Comparison of ENCODE assay signal across 10 cellular contexts in the genomic region with DNA sequence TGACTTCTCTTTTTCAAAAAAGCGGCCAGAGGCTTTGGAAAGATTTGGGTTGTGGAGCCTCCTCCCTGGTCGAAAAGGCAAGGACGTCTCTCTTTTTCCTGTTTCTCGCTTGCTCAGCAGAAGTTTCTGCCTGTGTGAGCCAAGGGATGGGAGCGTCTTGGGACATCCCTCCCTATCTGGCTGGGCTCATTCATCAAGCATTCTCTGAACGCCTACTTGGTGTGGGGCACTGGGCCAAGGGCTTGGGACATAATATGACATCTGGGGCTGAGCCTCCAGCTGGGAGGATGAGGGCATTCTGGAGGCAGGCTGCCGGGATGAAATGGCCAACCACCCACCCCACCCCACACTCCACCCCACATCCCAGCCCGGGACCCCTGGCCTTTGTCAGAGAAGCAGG.
DNase-seq lines count a peak whose midpoint lies in the region; ATAC-seq and TF ChIP-seq lines count a peak whose summit lies in the region.
"Had no signal": no experiment of that assay in that cellular context is flagged by ENCODE, and none has a peak within 500 bp of the region (broad histone marks: within the 10 kb centered on the region; RNA-seq: fewer than 3 reads in every experiment).

No MANE protein-coding gene starts in this region.

- no peaks in the 10 kb centered on the region for H3K36me3 Mint-ChIP-seq in activated T-helper 2 cell treated with anti-CD3 and anti-CD28 coated beads, Interferon-gamma antibody, Interleukin-2, Interleukin-4, amounts not matched to agents 10 μg/mL and 5 μg/mL and 100 μg/mL, durations not matched to agents 14 hours and 24 hours and 36 hours (ENCODE audit: low read depth)
- H3K36me3 Mint-ChIP-seq in activated CD8-positive, alpha-beta T cell treated with anti-CD3 and anti-CD28 coated beads for 36 hours (ENCODE audit: low read depth): no peaks in the 10 kb centered on the region

- intact Hi-C loops in left ventricle myocardium inferior (cut with micrococcal nuclease) (no loop called here), posterior vena cava (cut with DNase I) (no loop called here)
- intact Hi-C loops in activated T-helper 2 cell treated with anti-CD3 and anti-CD28 coated beads, Interferon-gamma antibody, Interleukin-2, Interleukin-4, amounts not matched to agents 10 μg/mL and 5 μg/mL and 100 μg/mL, durations not matched to agents 14 hours and 24 hours and 36 hours (cut with micrococcal nuclease): no loop called here
- intact Hi-C loops in activated CD8-positive, alpha-beta T cell treated with anti-CD3 and anti-CD28 coated beads for 36 hours (cut with micrococcal nuclease): no loop called here

- no peaks in the 10 kb centered on the region for H3K9me3 ChIP-seq in left ventricle myocardium inferior (replicated peaks)

- no peak overlapping the region for H3K27ac Mint-ChIP-seq in activated T-helper 2 cell treated with anti-CD3 and anti-CD28 coated beads, Interferon-gamma antibody, Interleukin-2, Interleukin-4, amounts not matched to agents 10 μg/mL and 5 μg/mL and 100 μg/mL, durations not matched to agents 14 hours and 24 hours and 36 hours
- no peak overlapping the region for H3K27ac Mint-ChIP-seq in activated CD8-positive, alpha-beta T cell treated with anti-CD3 and anti-CD28 coated beads for 36 hours
- H3K27ac Mint-ChIP-seq: activated CD4-positive, alpha-beta T cell treated with anti-CD3 and anti-CD28 coated beads for 36 hours had no signal

- no peaks in the 10 kb centered on the region for H3K36me3 ChIP-seq in BJ (ENCODE audit: control insufficient read depth, insufficient read depth, low read length)
- H3K36me3 ChIP-seq in left ventricle myocardium inferior: no peaks in the 10 kb centered on the region

- DNase-seq in BJ (ENCODE audit: low read depth) (peak; percentile 17), left ventricle myocardium inferior (peak; percentile 84), posterior vena cava (ENCODE audit: low spot score) (peak; percentile 96), NCI-H1048 (lab: John Stamatoyannopoulos, UW) (no peak)
- DNase-seq in activated T-helper 2 cell treated with anti-CD3 and anti-CD28 coated beads, Interferon-gamma antibody, Interleukin-2, Interleukin-4, amounts not matched to agents 10 μg/mL and 5 μg/mL and 100 μg/mL, durations not matched to agents 14 hours and 24 hours and 36 hours (ENCODE audit: low spot score): no peak
- DNase-seq in activated CD8-positive, alpha-beta T cell treated with anti-CD3 and anti-CD28 coated beads for 36 hours: no peak
- DNase-seq: activated CD4-positive, alpha-beta T cell treated with anti-CD3 and anti-CD28 coated beads for 36 hours had no signal

- CTCF ChIA-PET in BJ (lab: Yijun Ruan, JAX): interaction anchor here (0.7 to 2.7 kb wide), 2 partner anchors 11 to 29 kb away, joined by 3 to 13 read pairs; no protein-coding TSS in a partner anchor
- CTCF ChIA-PET in activated CD8-positive, alpha-beta T cell treated with anti-CD3 and anti-CD28 coated beads for 36 hours (lab: Charles Lee): interaction anchor here (1.4 to 1.9 kb wide), 2 partner anchors 112 to 203 kb away, joined by 4 read pairs; a partner anchor contains a TSS

- no peak overlapping the region for H3K4me3 Mint-ChIP-seq in activated T-helper 2 cell treated with anti-CD3 and anti-CD28 coated beads, Interferon-gamma antibody, Interleukin-2, Interleukin-4, amounts not matched to agents 10 μg/mL and 5 μg/mL and 100 μg/mL, durations not matched to agents 14 hours and 24 hours and 36 hours (ENCODE audit: low read depth)
- H3K4me3 Mint-ChIP-seq in activated CD8-positive, alpha-beta T cell treated with anti-CD3 and anti-CD28 coated beads for 36 hours: no peak overlapping the region
- H3K4me3 Mint-ChIP-seq: activated CD4-positive, alpha-beta T cell treated with anti-CD3 and anti-CD28 coated beads for 36 hours; central memory CD8-positive, alpha-beta T cell had no signal

- WGBS in adipose tissue, 3 donors: 22 to 65% (median 27%) methylated on average over 8 of the region's 8 CpGs

- H3K9me3 Mint-ChIP-seq in activated T-helper 2 cell treated with anti-CD3 and anti-CD28 coated beads, Interferon-gamma antibody, Interleukin-2, Interleukin-4, amounts not matched to agents 10 μg/mL and 5 μg/mL and 100 μg/mL, durations not matched to agents 14 hours and 24 hours and 36 hours: no peaks in the 10 kb centered on the region
- H3K9me3 Mint-ChIP-seq in activated CD8-positive, alpha-beta T cell treated with anti-CD3 and anti-CD28 coated beads for 36 hours: no peaks in the 10 kb centered on the region
- H3K9me3 Mint-ChIP-seq: central memory CD8-positive, alpha-beta T cell had no signal

- peaks cover 26% of the 10 kb centered on the region for H3K4me1 Mint-ChIP-seq in activated T-helper 2 cell treated with anti-CD3 and anti-CD28 coated beads, Interferon-gamma antibody, Interleukin-2, Interleukin-4, amounts not matched to agents 10 μg/mL and 5 μg/mL and 100 μg/mL, durations not matched to agents 14 hours and 24 hours and 36 hours (ENCODE audit: low read depth)
- peaks cover 12% of the 10 kb centered on the region for H3K4me1 Mint-ChIP-seq in activated CD8-positive, alpha-beta T cell treated with anti-CD3 and anti-CD28 coated beads for 36 hours (ENCODE audit: low read depth)
- H3K4me1 Mint-ChIP-seq: central memory CD8-positive, alpha-beta T cell had no signal

- H3K27me3 ChIP-seq in BJ (ENCODE audit: control insufficient read depth, insufficient read depth, low read length) (no peaks in the 10 kb centered on the region), left ventricle myocardium inferior (ENCODE audit: low read depth) (no peaks in the 10 kb centered on the region)

- no peaks in the 10 kb centered on the region for H3K27me3 Mint-ChIP-seq in activated T-helper 2 cell treated with anti-CD3 and anti-CD28 coated beads, Interferon-gamma antibody, Interleukin-2, Interleukin-4, amounts not matched to agents 10 μg/mL and 5 μg/mL and 100 μg/mL, durations not matched to agents 14 hours and 24 hours and 36 hours (ENCODE audit: low read depth)
- no peaks in the 10 kb centered on the region for H3K27me3 Mint-ChIP-seq in activated CD8-positive, alpha-beta T cell treated with anti-CD3 and anti-CD28 coated beads for 36 hours
- H3K27me3 Mint-ChIP-seq: activated CD4-positive, alpha-beta T cell treated with anti-CD3 and anti-CD28 coated beads for 36 hours; central memory CD8-positive, alpha-beta T cell had no signal

- no peak for ATAC-seq in activated CD8-positive, alpha-beta T cell treated with anti-CD3 and anti-CD28 coated beads for 36 hours
- no peak for ATAC-seq in GM21381 (IDR thresholded peaks at IDR 0.05; ENCODE audit: unreplicated experiment)
- ATAC-seq: activated CD4-positive, alpha-beta T cell treated with anti-CD3 and anti-CD28 coated beads for 36 hours had no signal

- TF ChIP-seq CTCF in BJ (IDR thresholded peaks at IDR 0.05; ENCODE audit: insufficient read depth, low read depth, low read length) (no peak), left ventricle myocardium inferior (IDR thresholded peaks at IDR 0.05; ENCODE audit: borderline replicate concordance) (no peak)
- TF ChIP-seq CTCF in activated CD8-positive, alpha-beta T cell treated with anti-CD3 and anti-CD28 coated beads for 36 hours (IDR thresholded peaks at IDR 0.05): no peak

- H3K27ac ChIP-seq in adipose tissue (ENCODE audit: low read depth, low read length) (peak overlapping the region; percentile 39), left ventricle myocardium inferior (replicated peaks) (peak overlapping the region; percentile 68)

- H3K4me1 ChIP-seq in left ventricle myocardium inferior: peaks cover 21% of the 10 kb centered on the region

- H3K4me3 ChIP-seq in BJ (ENCODE audit: low read depth, low read length) (no peak overlapping the region), left ventricle myocardium inferior (no peak overlapping the region)

- POLR2A ChIA-PET in BJ (lab: Charles Lee): no interaction called here
- POLR2A ChIA-PET in activated CD8-positive, alpha-beta T cell treated with anti-CD3 and anti-CD28 coated beads for 36 hours (lab: Charles Lee): no interaction called here

Comparison
In these comparisons a context has a peak if more than half of its experiments do, and no peak if none do; other contexts are left out.
1. DNase-seq: peak in BJ (single experiment), left ventricle myocardium inferior (single experiment) and posterior vena cava (single experiment); none in NCI-H1048 (single experiment), activated T-helper 2 cell treated with anti-CD3 and anti-CD28 coated beads, Interferon-gamma antibody, Interleukin-2, Interleukin-4, amounts not matched to agents 10 μg/mL and 5 μg/mL and 100 μg/mL, durations not matched to agents 14 hours and 24 hours and 36 hours (single experiment) and activated CD8-positive, alpha-beta T cell treated with anti-CD3 and anti-CD28 coated beads for 36 hours (single experiment).